Comparison of ENCODE assay signal across 23 cellular contexts in genomic region chr18:80137137-80137536, GRCh38.
"Had no signal": no experiment of that assay in that cellular context is flagged by ENCODE, and none has a peak within 500 bp of the region (broad histone marks: within the 10 kb centered on the region; RNA-seq: fewer than 3 reads in every experiment).

No MANE protein-coding gene starts in this region.

- ATAC-seq: effector memory CD8-positive, alpha-beta T cell; foreskin keratinocyte; left cardiac atrium; lower lobe of right lung; natural killer cell; pancreas had no signal

- H3K9ac ChIP-seq: neural progenitor cell had no signal

- H3K27me3 Mint-ChIP-seq: dendritic cell treated with granulocyte-macrophage colony-stimulating factor and Interleukin-4, amounts not matched to agents 40 ng/mL and 50 ng/mL, for 4 days; effector memory CD8-positive, alpha-beta T cell; memory B cell; type B pancreatic cell had no signal

- H3K27ac Mint-ChIP-seq: dendritic cell treated with granulocyte-macrophage colony-stimulating factor and Interleukin-4, amounts not matched to agents 40 ng/mL and 50 ng/mL, for 4 days; memory B cell; mesothelial cell of epicardium; natural killer cell; neural progenitor cell; type B pancreatic cell had no signal

- DNase-seq: effector memory CD8-positive, alpha-beta T cell; erythroblast; foreskin keratinocyte; head of caudate nucleus; kidney; left cardiac atrium; left ventricle myocardium inferior; lower lobe of right lung; natural killer cell; occipital lobe; small intestine; stimulated activated CD4-positive, alpha-beta T cell treated with anti-CD3 and anti-CD28 coated beads, Interleukin-12 subunit alpha, Interleukin-12 subunit beta, amount 100 ng/mL, for 4 hours; stimulated activated naive CD4-positive, alpha-beta T cell treated with Interleukin-2 at 50 U/mL for 16 hours had no signal

- H3K27ac ChIP-seq: foreskin keratinocyte, hepatocyte, left ventricle myocardium inferior, lower lobe of right lung, neural progenitor cell, pancreas, vagina had no signal

- H3K9me3 Mint-ChIP-seq: dendritic cell treated with granulocyte-macrophage colony-stimulating factor and Interleukin-4, amounts not matched to agents 40 ng/mL and 50 ng/mL, for 4 days; effector memory CD8-positive, alpha-beta T cell; memory B cell; mesothelial cell of epicardium; natural killer cell; neural progenitor cell; type B pancreatic cell had no signal

- H3K4me3 Mint-ChIP-seq: dendritic cell treated with granulocyte-macrophage colony-stimulating factor and Interleukin-4, amounts not matched to agents 40 ng/mL and 50 ng/mL, for 4 days; effector memory CD8-positive, alpha-beta T cell; memory B cell; mesothelial cell of epicardium; natural killer cell; neural progenitor cell; type B pancreatic cell had no signal

- FAIRE-seq: colon, endothelial cell of umbilical vein, kidney, pancreas, small intestine had no signal

- H3K4me1 ChIP-seq: left ventricle myocardium inferior, lower lobe of right lung, neural progenitor cell, pancreas, vagina had no signal

- H3K9me3 ChIP-seq: left ventricle myocardium inferior, lower lobe of right lung, pancreas, vagina had no signal

- H3K4me2 ChIP-seq: hepatocyte, neural progenitor cell had no signal

- H3K27me3 ChIP-seq: foreskin keratinocyte, hepatocyte, neural progenitor cell, pancreas, vagina had no signal

- H3K4me1 Mint-ChIP-seq: neural progenitor cell had no signal

- H2AFZ ChIP-seq: hepatocyte, neural progenitor cell had no signal

- H3K4me3 ChIP-seq: hepatocyte, left ventricle myocardium inferior, lower lobe of right lung, neural progenitor cell, pancreas, vagina had no signal
